ENCODE assay signal across 1 cellular context in the genomic region with DNA sequence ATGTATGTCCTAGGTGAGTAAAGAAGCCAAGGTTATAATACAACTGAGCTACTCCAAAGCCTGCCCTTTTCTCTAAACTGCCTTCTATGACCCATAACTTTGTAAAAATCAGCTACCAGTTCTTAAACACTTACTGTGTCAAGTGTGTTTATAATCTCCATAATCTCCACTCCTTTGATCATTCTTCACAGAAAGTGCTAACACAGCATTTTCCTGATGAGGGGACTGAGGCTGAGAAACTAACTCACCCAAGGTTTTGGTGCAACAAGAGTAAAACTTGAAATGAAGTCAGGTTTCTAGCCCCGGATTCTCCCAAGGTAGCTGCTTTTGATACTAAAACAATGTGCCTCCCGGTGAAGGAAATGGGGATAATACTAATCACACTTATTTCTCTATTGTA.
TF ChIP-seq lines count a peak whose summit lies in the region.

No MANE protein-coding gene starts in this region.

TF ChIP-seq in HCT116, 20 proteins besides CTCF, POLR2A, EP300 and RAD21:
- TF ChIP-seq TCF7L2 (IDR thresholded peaks at IDR 0.05; ENCODE audit: borderline replicate concordance, extremely low read depth, insufficient read depth, insufficient read length) (no peak), ZNF274 (IDR thresholded peaks at IDR 0.05; ENCODE audit: low read depth, low read length) (no peak), SIN3A (IDR thresholded peaks at IDR 0.05; ENCODE audit: low read depth) (no peak), JUND (IDR thresholded peaks at IDR 0.05) (no peak), FOSL1 (IDR thresholded peaks at IDR 0.05; ENCODE audit: low read depth) (no peak), CEBPB (IDR thresholded peaks at IDR 0.05; ENCODE audit: low read depth) (no peak), CBX3 (IDR thresholded peaks at IDR 0.05; ENCODE audit: low read depth) (no peak), SRF (IDR thresholded peaks at IDR 0.05; ENCODE audit: low read depth) (no peak), ZFX (IDR thresholded peaks at IDR 0.05) (no peak), YY1 (IDR thresholded peaks at IDR 0.05; ENCODE audit: extremely low read depth, insufficient replicate concordance, low read depth, low read length) (no peak), EZH2 (IDR thresholded peaks at IDR 0.05) (no peak), SP1 (IDR thresholded peaks at IDR 0.05; ENCODE audit: low read depth) (no peak), POLR2AphosphoS5 (IDR thresholded peaks at IDR 0.05; ENCODE audit: low read depth, low read length) (no peak), EZH2phosphoT487 (IDR thresholded peaks at IDR 0.05; ENCODE audit: borderline replicate concordance) (no peak), ELF1 (IDR thresholded peaks at IDR 0.05; ENCODE audit: borderline replicate concordance, low read depth) (no peak)
- TF ChIP-seq, protein P1, sequence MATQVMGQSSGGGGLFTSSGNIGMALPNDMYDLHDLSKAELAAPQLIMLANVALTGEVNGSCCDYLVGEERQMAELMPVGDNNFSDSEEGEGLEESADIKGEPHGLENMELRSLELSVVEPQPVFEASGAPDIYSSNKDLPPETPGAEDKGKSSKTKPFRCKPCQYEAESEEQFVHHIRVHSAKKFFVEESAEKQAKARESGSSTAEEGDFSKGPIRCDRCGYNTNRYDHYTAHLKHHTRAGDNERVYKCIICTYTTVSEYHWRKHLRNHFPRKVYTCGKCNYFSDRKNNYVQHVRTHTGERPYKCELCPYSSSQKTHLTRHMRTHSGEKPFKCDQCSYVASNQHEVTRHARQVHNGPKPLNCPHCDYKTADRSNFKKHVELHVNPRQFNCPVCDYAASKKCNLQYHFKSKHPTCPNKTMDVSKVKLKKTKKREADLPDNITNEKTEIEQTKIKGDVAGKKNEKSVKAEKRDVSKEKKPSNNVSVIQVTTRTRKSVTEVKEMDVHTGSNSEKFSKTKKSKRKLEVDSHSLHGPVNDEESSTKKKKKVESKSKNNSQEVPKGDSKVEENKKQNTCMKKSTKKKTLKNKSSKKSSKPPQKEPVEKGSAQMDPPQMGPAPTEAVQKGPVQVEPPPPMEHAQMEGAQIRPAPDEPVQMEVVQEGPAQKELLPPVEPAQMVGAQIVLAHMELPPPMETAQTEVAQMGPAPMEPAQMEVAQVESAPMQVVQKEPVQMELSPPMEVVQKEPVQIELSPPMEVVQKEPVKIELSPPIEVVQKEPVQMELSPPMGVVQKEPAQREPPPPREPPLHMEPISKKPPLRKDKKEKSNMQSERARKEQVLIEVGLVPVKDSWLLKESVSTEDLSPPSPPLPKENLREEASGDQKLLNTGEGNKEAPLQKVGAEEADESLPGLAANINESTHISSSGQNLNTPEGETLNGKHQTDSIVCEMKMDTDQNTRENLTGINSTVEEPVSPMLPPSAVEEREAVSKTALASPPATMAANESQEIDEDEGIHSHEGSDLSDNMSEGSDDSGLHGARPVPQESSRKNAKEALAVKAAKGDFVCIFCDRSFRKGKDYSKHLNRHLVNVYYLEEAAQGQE (IDR thresholded peaks at IDR 0.05; ENCODE audit: low read depth): no peak
- TF ChIP-seq, protein P2, sequence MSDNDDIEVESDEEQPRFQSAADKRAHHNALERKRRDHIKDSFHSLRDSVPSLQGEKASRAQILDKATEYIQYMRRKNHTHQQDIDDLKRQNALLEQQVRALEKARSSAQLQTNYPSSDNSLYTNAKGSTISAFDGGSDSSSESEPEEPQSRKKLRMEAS (IDR thresholded peaks at IDR 0.05): no peak
- TF ChIP-seq, protein P3, sequence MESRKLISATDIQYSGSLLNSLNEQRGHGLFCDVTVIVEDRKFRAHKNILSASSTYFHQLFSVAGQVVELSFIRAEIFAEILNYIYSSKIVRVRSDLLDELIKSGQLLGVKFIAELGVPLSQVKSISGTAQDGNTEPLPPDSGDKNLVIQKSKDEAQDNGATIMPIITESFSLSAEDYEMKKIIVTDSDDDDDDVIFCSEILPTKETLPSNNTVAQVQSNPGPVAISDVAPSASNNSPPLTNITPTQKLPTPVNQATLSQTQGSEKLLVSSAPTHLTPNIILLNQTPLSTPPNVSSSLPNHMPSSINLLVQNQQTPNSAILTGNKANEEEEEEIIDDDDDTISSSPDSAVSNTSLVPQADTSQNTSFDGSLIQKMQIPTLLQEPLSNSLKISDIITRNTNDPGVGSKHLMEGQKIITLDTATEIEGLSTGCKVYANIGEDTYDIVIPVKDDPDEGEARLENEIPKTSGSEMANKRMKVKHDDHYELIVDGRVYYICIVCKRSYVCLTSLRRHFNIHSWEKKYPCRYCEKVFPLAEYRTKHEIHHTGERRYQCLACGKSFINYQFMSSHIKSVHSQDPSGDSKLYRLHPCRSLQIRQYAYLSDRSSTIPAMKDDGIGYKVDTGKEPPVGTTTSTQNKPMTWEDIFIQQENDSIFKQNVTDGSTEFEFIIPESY (IDR thresholded peaks at IDR 0.05; ENCODE audit: extremely low read depth, insufficient replicate concordance, low read length): no peak
